21 cellular contexts compared by ENCODE assay signal in the genomic region with DNA sequence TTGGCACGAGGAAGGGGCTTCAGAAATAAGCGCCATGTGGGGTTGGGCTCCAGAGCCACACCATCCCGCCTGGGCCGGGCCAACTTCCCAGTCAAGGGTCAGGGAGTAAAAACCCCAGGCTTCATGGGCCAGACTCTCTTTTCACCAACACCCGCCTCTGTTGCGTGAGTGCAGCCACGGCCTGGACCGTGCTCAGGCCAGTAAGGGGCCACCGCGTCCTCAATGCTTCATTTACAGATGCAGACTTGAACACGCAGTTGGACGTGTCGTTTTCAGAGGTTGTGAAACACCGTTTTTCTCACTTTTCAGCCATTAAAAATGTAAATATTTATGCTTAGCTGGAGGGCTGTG.
"Had no signal": no experiment of that assay in that cellular context is flagged by ENCODE, and none has a peak within 500 bp of the region (broad histone marks: within the 10 kb centered on the region; RNA-seq: fewer than 3 reads in every experiment).

No MANE protein-coding gene starts in this region.

- H3K36me3 ChIP-seq: SJSA1 had no signal

- H3K27ac ChIP-seq: KMS-11, RWPE1, SJSA1, SK-N-MC had no signal

- H3K4me3 Mint-ChIP-seq: IgD-negative memory B cell had no signal

- H3K9ac ChIP-seq: KMS-11 had no signal

- H3K36me3 Mint-ChIP-seq: IgD-negative memory B cell had no signal

- H3K9me3 Mint-ChIP-seq: IgD-negative memory B cell had no signal

- H3K27ac Mint-ChIP-seq: IgD-negative memory B cell had no signal

- H3K4me1 Mint-ChIP-seq: IgD-negative memory B cell had no signal

- ATAC-seq: K562 had no signal

- H3K4me3 ChIP-seq: K562, SJSA1, SK-N-MC had no signal

- H3K4me1 ChIP-seq: SJSA1 had no signal

- H3K4me2 ChIP-seq: KMS-11 had no signal

- H3K27me3 ChIP-seq: SJSA1 had no signal

- DNase-seq: Kasumi-1, MM.1S, NCI-H1092 treated with DMSO at 0.1 percent for 48 hours, NCI-H1436, NCI-H187, NCI-H2029, NCI-H2081 treated with DMSO at 0.1 percent for 48 hours, NCI-H2171, NCI-H226, NCI-H446, NCI-H510A, NCI-H524 treated with DMSO at 0.1 percent for 48 hours, NCI-H69, NCI-H774, SHP77 had no signal
